Comparison of ENCODE assay signal across 8 cellular contexts in genomic region chr9:127980706-127981558, GRCh38. TPM values are rescaled to one million over a fixed set of nuclear protein-coding genes. Genes with fewer than 3 reads are reported as not detected.
DNase-seq lines count a peak whose midpoint lies in the region; ATAC-seq and TF ChIP-seq lines count a peak whose summit lies in the region.

Gene EEIG1, minus strand, starts transcription at chr9:127980989. Its CDS starts 852 bp downstream, at chr9:127980137.

- TF ChIP-seq POLR2A in GM19099 (IDR thresholded peaks at IDR 0.05; ENCODE audit: extremely low read depth, insufficient read length, low read depth) = peak; percentile 82

- no peaks in the 10 kb centered on the region for H3K27me3 ChIP-seq in kidney epithelial cell (ENCODE audit: control insufficient read depth, insufficient read depth, low read length)

- H3K36me3 ChIP-seq in kidney epithelial cell (ENCODE audit: control insufficient read depth, insufficient read depth, low read length) = no peaks in the 10 kb centered on the region

- no peak for TF ChIP-seq CTCF in kidney epithelial cell (IDR thresholded peaks at IDR 0.05; ENCODE audit: insufficient read depth, low read length, poor library complexity, severe bottlenecking)

- DNase-seq in AML-193 (lab: John Stamatoyannopoulos, UW) (peak; percentile 73 to 80), NCI-H510A treated with DMSO at 0.1 percent for 48 hours (lab: John Stamatoyannopoulos, UW) (peak; percentile 86), cerebellar cortex (ENCODE audit: low spot score) (peak; percentile 94), kidney epithelial cell (ENCODE audit: low read depth) (peak; percentile 63)
- DNase-seq in activated CD4-positive, alpha-beta T cell treated with anti-CD3 and anti-CD28 coated beads for 1 hour = peak; percentile 96
- peak; percentile 96 to 99 for DNase-seq in stimulated activated CD4-positive, alpha-beta T cell treated with anti-CD3 and anti-CD28 coated beads, Interleukin-15, amount 100 ng/mL, for 1 hour (ENCODE audit: low read depth in 1 of 2, low spot score in 1 of 2)

- peak; percentile 79 for ATAC-seq in HG03354 (IDR thresholded peaks at IDR 0.05; ENCODE audit: poor library complexity, severe bottlenecking, unreplicated experiment)

- H3K4me3 ChIP-seq in kidney epithelial cell (ENCODE audit: low read depth, low read length) = peak within 1 kb of the TSS; percentile 66

RNA-seq across cellular contexts. Expression of gene EEIG1, which starts in this region (rescaled TPM):
- total RNA-seq in kidney epithelial cell = 16.5 and 29.4 TPM in 2 replicates

Comparison
In these comparisons a context has a peak if more than half of its experiments do, and no peak if none do; other contexts are left out.
1. Peak in every context shown above with its lines: DNase-seq, ATAC-seq and H3K4me3 ChIP-seq.